In the genomic region with DNA sequence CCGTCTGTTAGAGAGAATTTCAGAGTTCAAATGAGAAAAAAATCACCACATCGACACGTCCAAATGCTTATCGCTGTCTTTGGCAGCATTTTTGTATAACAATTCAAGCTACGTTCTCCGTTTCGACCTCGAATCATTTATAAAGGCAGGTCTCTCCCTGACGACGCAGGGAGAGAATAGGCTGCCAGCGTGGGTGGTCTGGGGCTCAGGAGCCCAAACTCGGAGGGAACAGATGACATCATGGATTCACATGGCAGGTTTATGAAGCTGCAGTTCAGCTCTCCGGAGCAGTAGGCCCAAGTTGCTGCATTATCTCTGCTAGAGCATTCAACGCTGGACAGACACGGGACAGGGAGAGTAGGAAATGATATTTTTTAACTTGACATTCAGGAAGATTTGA, we compare ENCODE assay signal across 16 cellular contexts.
A peak's percentile ranks its signal among the peaks of the same experiment; 100 is the strongest.
DNase-seq lines count a peak whose midpoint lies in the region; ATAC-seq and TF ChIP-seq lines count a peak whose summit lies in the region.
"Had no signal": no experiment of that assay in that cellular context is flagged by ENCODE, and none has a peak within 500 bp of the region (broad histone marks: within the 10 kb centered on the region; RNA-seq: fewer than 3 reads in every experiment).

No MANE protein-coding gene starts in this region.

- no peak for TF ChIP-seq EP300 in ovary (IDR thresholded peaks at IDR 0.05)

- WGBS in endodermal cell (ENCODE audit: insufficient coverage in 1 of 2, insufficient read length in 1 of 2), 2 experiments, result 45 to 65% methylated on average over 14 to 15 of the region's 15 CpGs
- WGBS in ovary, 3 donors, result 5 to 12% (median 8%) methylated on average over 15 of the region's 15 CpGs

- no peaks in the 10 kb centered on the region for H3K27me3 ChIP-seq in GM23338 (ENCODE audit: insufficient read depth)
- no peaks in the 10 kb centered on the region for H3K27me3 ChIP-seq in endodermal cell (ENCODE audit: control insufficient read depth, insufficient read depth, low read length, poor library complexity, severe bottlenecking)
- no peaks in the 10 kb centered on the region for H3K27me3 ChIP-seq in ovary
- H3K27me3 ChIP-seq in gastrocnemius medialis, result peaks cover 0 to 2% (median 0%) of the 10 kb centered on the region in 3 donors

- no peaks in the 10 kb centered on the region for H3K79me2 ChIP-seq in GM23338 (replicated peaks; ENCODE audit: insufficient read depth)

- H3K9me2 ChIP-seq in GM23338 (ENCODE audit: insufficient read depth), result no peaks in the 10 kb centered on the region

- H3K27ac Mint-ChIP-seq in GM23338 (no peak overlapping the region), endodermal cell (no peak overlapping the region)
- H3K27ac Mint-ChIP-seq: activated CD4-positive, alpha-beta T cell treated with anti-CD3 and anti-CD28 coated beads, Interleukin-2, amount 10 ng/mL, durations not matched to agents 7 days and 5 days; activated naive CD8-positive, alpha-beta T cell treated with anti-CD3 and anti-CD28 coated beads, Interleukin-2, amount 50 U/mL, for 24 hours; activated T-cell treated with anti-CD3 and anti-CD28 coated beads, Interleukin-2, amount 50 U/mL, for 24 hours; immature natural killer cell had no signal

- H3K9me3 ChIP-seq in endodermal cell (ENCODE audit: control insufficient read depth, low read length), result no peaks in the 10 kb centered on the region
- H3K9me3 ChIP-seq in ovary, result no peaks in the 10 kb centered on the region
- H3K9me3 ChIP-seq in gastrocnemius medialis, result no peaks in the 10 kb centered on the region
- H3K9me3 ChIP-seq: Caco-2 had no signal

- TF ChIP-seq POLR2A in ovary (IDR thresholded peaks at IDR 0.05) (no peak), gastrocnemius medialis (IDR thresholded peaks at IDR 0.05) (no peak)

- H3K4me3 ChIP-seq in GM23338 (no peak overlapping the region), endodermal cell (ENCODE audit: low read length) (no peak overlapping the region), ovary (no peak overlapping the region), gastrocnemius medialis (no peak overlapping the region)

- H4K20me1 ChIP-seq in GM23338 (replicated peaks; ENCODE audit: insufficient read depth), result no peaks in the 10 kb centered on the region

- H3K4me1 ChIP-seq in GM23338 (ENCODE audit: insufficient read depth), result peaks cover 12% of the 10 kb centered on the region
- H3K4me1 ChIP-seq in endodermal cell (ENCODE audit: control insufficient read depth, insufficient read depth, low read length), result no peaks in the 10 kb centered on the region
- H3K4me1 ChIP-seq in ovary (ENCODE audit: insufficient read depth), result peaks cover 2% of the 10 kb centered on the region
- no peaks in the 10 kb centered on the region for H3K4me1 ChIP-seq in gastrocnemius medialis
- H3K4me1 ChIP-seq: Caco-2 had no signal

- DNase-seq in GM23338 (ENCODE audit: low spot score) (peak; percentile 79), endodermal cell (no peak), iPS-NIHi11 (ENCODE audit: low spot score) (peak; percentile 35), ovary (peak; percentile 67 to 72 (median 71)), gastrocnemius medialis (no peak), G401 (ENCODE audit: low spot score) (no peak), NCI-H1694 treated with DMSO at 0.1 percent for 48 hours (lab: John Stamatoyannopoulos, UW) (no peak)
- DNase-seq: activated CD4-positive, alpha-beta T cell treated with anti-CD3 and anti-CD28 coated beads, Interleukin-2, amount 10 ng/mL, durations not matched to agents 7 days and 5 days; activated naive CD8-positive, alpha-beta T cell treated with anti-CD3 and anti-CD28 coated beads, Interleukin-2, amount 50 U/mL, for 24 hours; activated T-cell treated with anti-CD3 and anti-CD28 coated beads, Interleukin-2, amount 50 U/mL, for 24 hours; Caco-2; immature natural killer cell; NCI-H2107; stimulated activated naive CD4-positive, alpha-beta T cell had no signal

- H3K36me3 ChIP-seq in GM23338 (ENCODE audit: insufficient read depth) (no peaks in the 10 kb centered on the region), endodermal cell (ENCODE audit: control insufficient read depth, insufficient read depth, low read length) (no peaks in the 10 kb centered on the region), ovary (no peaks in the 10 kb centered on the region), gastrocnemius medialis (no peaks in the 10 kb centered on the region)

- peaks cover 10% of the 10 kb centered on the region for H3F3A ChIP-seq in GM23338 (replicated peaks; ENCODE audit: low read depth)

- no peaks in the 10 kb centered on the region; the same call in 2 of the 3 replicates for H3K36me3 Mint-ChIP-seq in GM23338 (ENCODE audit: low read depth)
- H3K36me3 Mint-ChIP-seq in endodermal cell (ENCODE audit: low read depth), result no peaks in the 10 kb centered on the region
- H3K36me3 Mint-ChIP-seq: immature natural killer cell had no signal

- TF ChIP-seq CTCF in GM23338 (conservative IDR thresholded peaks at IDR 0.05; ENCODE audit: low read depth in 2 of 2) (no peak), endodermal cell (conservative IDR thresholded peaks at IDR 0.05) (no peak), ovary (IDR thresholded peaks at IDR 0.05) (no peak), gastrocnemius medialis (IDR thresholded peaks at IDR 0.05 in 4 of 5, conservative IDR thresholded peaks at IDR 0.05 in 1 of 5) (no peak)

- H3K4me2 ChIP-seq in GM23338, result peak overlapping the region; percentile 67

- peak overlapping the region; percentile 8; the same call in 1 of the 2 replicates for H3K27ac ChIP-seq in GM23338 (ENCODE audit: low read depth)
- H3K27ac ChIP-seq in endodermal cell (ENCODE audit: low read depth, low read length), result peak overlapping the region; percentile 48
- peak overlapping the region in 1 of 2 donors; percentile 62 for H3K27ac ChIP-seq in ovary
- no peak overlapping the region for H3K27ac ChIP-seq in gastrocnemius medialis
- H3K27ac ChIP-seq: RWPE1 had no signal

- H3K9ac ChIP-seq in endodermal cell (ENCODE audit: extremely low read depth, low read length, poor library complexity, severe bottlenecking), result no peak overlapping the region

- H3K27me3 Mint-ChIP-seq in GM23338 (ENCODE audit: insufficient read depth, low read depth, poor library complexity) (no peaks in the 10 kb centered on the region), endodermal cell (ENCODE audit: insufficient read depth) (no peaks in the 10 kb centered on the region)
- H3K27me3 Mint-ChIP-seq: activated CD4-positive, alpha-beta T cell treated with anti-CD3 and anti-CD28 coated beads, Interleukin-2, amount 10 ng/mL, durations not matched to agents 7 days and 5 days; activated naive CD8-positive, alpha-beta T cell treated with anti-CD3 and anti-CD28 coated beads, Interleukin-2, amount 50 U/mL, for 24 hours had no signal

- in situ Hi-C loops in gastrocnemius medialis (cut with MboI; ENCODE audit: low sequenced_read_pairs in 4 of 4), result no loop called here
- in situ Hi-C loops in G401 (cut with HindIII; ENCODE audit: low sequenced_read_pairs), result no loop called here

- intact Hi-C loops in ovary (cut with DNase I) (no loop called here), gastrocnemius medialis (cut with DNase I; ENCODE audit: low total_unique reads) (no loop called here)

- peak overlapping the region; percentile 92 for H2AFZ ChIP-seq in GM23338

- ATAC-seq in GM23338 (peak; percentile 91), gastrocnemius medialis (no peak), HG02884 (IDR thresholded peaks at IDR 0.05; ENCODE audit: unreplicated experiment) (no peak)
- ATAC-seq: activated naive CD8-positive, alpha-beta T cell treated with anti-CD3 and anti-CD28 coated beads, Interleukin-2, amount 50 U/mL, for 24 hours had no signal

- H3K4me1 Mint-ChIP-seq in GM23338, result no peaks in the 10 kb centered on the region
- H3K4me1 Mint-ChIP-seq in endodermal cell, result no peaks in the 10 kb centered on the region
- H3K4me1 Mint-ChIP-seq: activated CD4-positive, alpha-beta T cell treated with anti-CD3 and anti-CD28 coated beads, Interleukin-2, amount 10 ng/mL, durations not matched to agents 7 days and 5 days; activated naive CD8-positive, alpha-beta T cell treated with anti-CD3 and anti-CD28 coated beads, Interleukin-2, amount 50 U/mL, for 24 hours; immature natural killer cell had no signal

- H3K9me3 Mint-ChIP-seq in GM23338 (peaks cover 7% of the 10 kb centered on the region), endodermal cell (no peaks in the 10 kb centered on the region)

- no peak overlapping the region for H3K4me3 Mint-ChIP-seq in GM23338
- H3K4me3 Mint-ChIP-seq in endodermal cell, result no peak overlapping the region
- H3K4me3 Mint-ChIP-seq: activated CD4-positive, alpha-beta T cell treated with anti-CD3 and anti-CD28 coated beads, Interleukin-2, amount 10 ng/mL, durations not matched to agents 7 days and 5 days; activated naive CD8-positive, alpha-beta T cell treated with anti-CD3 and anti-CD28 coated beads, Interleukin-2, amount 50 U/mL, for 24 hours; activated T-cell treated with anti-CD3 and anti-CD28 coated beads, Interleukin-2, amount 50 U/mL, for 24 hours; immature natural killer cell had no signal

TF ChIP-seq in GM23338, 12 proteins besides CTCF, POLR2A, EP300 and RAD21:
- TF ChIP-seq EZH2 (IDR thresholded peaks at IDR 0.05; ENCODE audit: low read depth, unreplicated experiment), result no peak
- no peak for TF ChIP-seq EZH2phosphoT487 (IDR thresholded peaks at IDR 0.05; ENCODE audit: unreplicated experiment)
- TF ChIP-seq JUNB (IDR thresholded peaks at IDR 0.05; ENCODE audit: unreplicated experiment), result no peak
- no peak for TF ChIP-seq POLR2AphosphoS5 (IDR thresholded peaks at IDR 0.05; ENCODE audit: low read depth)
- TF ChIP-seq ZNF331 (CRISPR knock-in tag; IDR thresholded peaks at IDR 0.05; ENCODE audit: low read depth), result no peak
- no peak for TF ChIP-seq STAT1 (IDR thresholded peaks at IDR 0.05; ENCODE audit: unreplicated experiment)

Comparison
In these comparisons a context has a peak if more than half of its experiments do, and no peak if none do; other contexts are left out.
1. DNase-seq: peak in GM23338 (single experiment), iPS-NIHi11 (single experiment) and ovary (5 of 5); none in endodermal cell (single experiment), gastrocnemius medialis (0 of 2), G401 (single experiment) and NCI-H1694 treated with DMSO at 0.1 percent for 48 hours (single experiment).
2. H3K27ac ChIP-seq: peak in GM23338 (single experiment) and endodermal cell (single experiment); none in gastrocnemius medialis (0 of 4).